In the genomic region with DNA sequence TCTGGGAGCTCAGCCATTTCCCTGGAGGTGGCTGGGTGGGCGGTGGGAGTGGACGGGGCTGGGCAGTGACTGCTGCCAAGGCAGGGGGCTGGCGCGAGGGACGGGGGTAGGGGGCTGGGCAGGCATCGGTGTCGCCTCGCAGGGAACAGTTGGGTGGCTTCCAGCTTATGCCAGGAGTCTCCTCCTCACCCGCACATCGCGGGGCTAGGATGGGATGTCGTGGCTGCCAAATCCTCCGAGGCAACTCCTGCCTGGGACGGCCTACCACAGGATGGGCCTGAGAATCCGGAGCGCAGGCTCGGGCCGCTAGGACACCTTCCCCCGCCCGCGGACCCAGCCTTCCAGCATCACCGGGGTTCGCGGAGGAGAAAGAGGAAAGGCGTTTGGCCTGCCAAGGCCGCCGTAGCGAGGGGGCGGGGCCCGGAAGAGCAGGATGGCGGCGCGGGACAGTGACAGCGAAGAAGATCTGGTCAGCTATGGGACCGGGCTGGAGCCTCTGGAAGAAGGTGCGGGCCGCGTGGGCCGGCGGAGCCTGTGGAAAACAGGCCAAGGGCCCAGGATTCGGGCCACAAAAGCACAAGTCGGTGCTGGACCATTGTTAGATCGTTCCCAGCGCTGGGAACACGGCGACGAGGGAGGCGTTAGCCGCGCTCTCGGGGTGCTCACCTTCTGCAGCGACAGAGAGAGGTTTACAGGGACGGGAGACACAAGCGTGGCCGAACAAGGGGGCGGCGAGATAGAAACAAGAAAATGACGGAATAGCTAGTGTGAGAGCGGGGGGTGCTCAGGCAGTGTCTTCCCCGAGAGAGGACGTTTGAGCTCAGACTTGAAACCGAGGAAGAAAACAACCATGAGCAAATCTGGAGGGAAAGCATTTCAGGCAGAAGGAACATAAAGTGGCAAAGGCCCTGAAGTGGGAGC, we compare ENCODE assay signal across 8 cellular contexts. TPM values are rescaled to one million over a fixed set of nuclear protein-coding genes. Genes with fewer than 3 reads are reported as not detected.
DNase-seq lines count a peak whose midpoint lies in the region; ATAC-seq and TF ChIP-seq lines count a peak whose summit lies in the region.

A gene with protein sequence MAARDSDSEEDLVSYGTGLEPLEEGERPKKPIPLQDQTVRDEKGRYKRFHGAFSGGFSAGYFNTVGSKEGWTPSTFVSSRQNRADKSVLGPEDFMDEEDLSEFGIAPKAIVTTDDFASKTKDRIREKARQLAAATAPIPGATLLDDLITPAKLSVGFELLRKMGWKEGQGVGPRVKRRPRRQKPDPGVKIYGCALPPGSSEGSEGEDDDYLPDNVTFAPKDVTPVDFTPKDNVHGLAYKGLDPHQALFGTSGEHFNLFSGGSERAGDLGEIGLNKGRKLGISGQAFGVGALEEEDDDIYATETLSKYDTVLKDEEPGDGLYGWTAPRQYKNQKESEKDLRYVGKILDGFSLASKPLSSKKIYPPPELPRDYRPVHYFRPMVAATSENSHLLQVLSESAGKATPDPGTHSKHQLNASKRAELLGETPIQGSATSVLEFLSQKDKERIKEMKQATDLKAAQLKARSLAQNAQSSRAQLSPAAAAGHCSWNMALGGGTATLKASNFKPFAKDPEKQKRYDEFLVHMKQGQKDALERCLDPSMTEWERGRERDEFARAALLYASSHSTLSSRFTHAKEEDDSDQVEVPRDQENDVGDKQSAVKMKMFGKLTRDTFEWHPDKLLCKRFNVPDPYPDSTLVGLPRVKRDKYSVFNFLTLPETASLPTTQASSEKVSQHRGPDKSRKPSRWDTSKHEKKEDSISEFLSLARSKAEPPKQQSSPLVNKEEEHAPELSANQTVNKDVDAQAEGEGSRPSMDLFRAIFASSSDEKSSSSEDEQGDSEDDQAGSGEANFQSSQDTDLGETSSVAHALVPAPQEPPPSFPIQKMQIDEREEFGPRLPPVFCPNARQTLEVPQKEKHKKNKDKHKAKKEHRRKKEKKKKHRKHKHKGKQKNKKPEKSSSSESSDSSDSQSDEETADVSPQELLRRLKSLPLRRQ (plus strand): TSS at position 421 of the 921 bp plus-strand sequence. CDS start 13 bp downstream, at position 434.

- peaks cover 5% of the 10 kb centered on the region for H3K36me3 Mint-ChIP-seq in T-helper 17 cell (ENCODE audit: low read depth)

- no peaks in the 10 kb centered on the region for H3K27me3 Mint-ChIP-seq in T-helper 17 cell

- H3K4me1 Mint-ChIP-seq in T-helper 17 cell, result peaks cover 16% of the 10 kb centered on the region

- peak; percentile 90 for ATAC-seq in HG02759 (IDR thresholded peaks at IDR 0.05; ENCODE audit: unreplicated experiment)
- peak; percentile 98 for ATAC-seq in T-helper 17 cell
- ATAC-seq in left ventricle myocardium superior, result peak; percentile 98
- ATAC-seq in psoas muscle, result peak; percentile 88 to 99 (median 96)

- TF ChIP-seq CTCF in GM12875 (IDR thresholded peaks at IDR 0.05; ENCODE audit: borderline replicate concordance, insufficient read depth, low read depth, low read length) (no peak), psoas muscle (IDR thresholded peaks at IDR 0.05) (no peak)

- H3K9me3 ChIP-seq in T-helper 17 cell (ENCODE audit: control insufficient read depth, low read length, poor library complexity, severe bottlenecking) (no peaks in the 10 kb centered on the region), psoas muscle (no peaks in the 10 kb centered on the region)

- H3K27me3 ChIP-seq in psoas muscle (ENCODE audit: insufficient read depth in 3 of 3, low read length in 2 of 3), result no peaks in the 10 kb centered on the region

- H3K4me1 ChIP-seq in psoas muscle, result peaks cover 21% of the 10 kb centered on the region
- H3K4me1 ChIP-seq in urinary bladder (ENCODE audit: insufficient read depth), result no peaks in the 10 kb centered on the region

- H3K4me3 Mint-ChIP-seq in T-helper 17 cell, result peak within 1 kb of the TSS; percentile 100

- H3K36me3 ChIP-seq in psoas muscle (ENCODE audit: insufficient read depth in 1 of 2, low read depth in 1 of 2) (no peaks in the 10 kb centered on the region), urinary bladder (ENCODE audit: insufficient read depth) (no peaks in the 10 kb centered on the region)

- WGBS in psoas muscle, 3 donors, result 1% methylated on average over 56 to 62 of the region's 62 CpGs
- WGBS in urinary bladder, result under 1% methylated on average over 62 of the region's 62 CpGs

- peak; percentile 76 for DNase-seq in NCI-H146 treated with DMSO at 0.1 percent for 48 hours (lab: John Stamatoyannopoulos, UW; ENCODE audit: unreplicated experiment)
- peak; percentile 76 to 78 (median 76) for DNase-seq in T-helper 17 cell
- DNase-seq in amygdala (lab: John Stamatoyannopoulos, UW), result peak; percentile 20 to 94 (median 82)
- DNase-seq in left ventricle myocardium superior, result peak; percentile 94
- peak; percentile 92 for DNase-seq in psoas muscle

- H3K27ac ChIP-seq in psoas muscle, result peak within 1 kb of the TSS; percentile 81
- H3K27ac ChIP-seq in urinary bladder (ENCODE audit: low read depth), result peak within 1 kb of the TSS; percentile 69

- H3K4me3 ChIP-seq in GM12875 (ENCODE audit: low read depth, low read length) (peak within 1 kb of the TSS; percentile 95), psoas muscle (peak within 1 kb of the TSS; percentile 94), urinary bladder (ENCODE audit: low read depth, low read length) (peak within 1 kb of the TSS; percentile 64)

- intact Hi-C loops in left ventricle myocardium superior (cut with micrococcal nuclease), result no loop called here
- intact Hi-C loops in psoas muscle (cut with DNase I), result loop anchor here in 1 of 2 donors (5.0 kb wide), 1 partner anchor 104 kb away; no protein-coding TSS in a partner anchor

- peak within 1 kb of the TSS; percentile 99 for H3K27ac Mint-ChIP-seq in T-helper 17 cell

RNA-seq across cellular contexts. Expression of the gene that starts here (rescaled TPM):
- 1 to 10 TPM; 8.8 to 9.0 TPM for total RNA-seq in T-helper 17 cell
- 5.4 TPM for total RNA-seq in left ventricle myocardium superior
- total RNA-seq in psoas muscle, result 1 to 10 TPM; 3.1 to 7.5 (median 5.6) TPM
- polyA plus RNA-seq in psoas muscle, result 1 to 10 TPM; 3.3 to 5.3 (median 3.4) TPM
- 9.3 TPM for total RNA-seq in urinary bladder
- polyA plus RNA-seq in urinary bladder, result 6.4 TPM

Comparison
In these comparisons a context has a peak if more than half of its experiments do, and no peak if none do; other contexts are left out.
1. Peak in every context shown above with its lines: DNase-seq, ATAC-seq, H3K4me3 ChIP-seq and H3K27ac ChIP-seq.